ENCODE assay signal across 10 cellular contexts in genomic region chr2:94857367-94858162, GRCh38. TPM values are rescaled to one million over a fixed set of nuclear protein-coding genes. Genes with fewer than 3 reads are reported as not detected.
DNase-seq lines count a peak whose midpoint lies in the region; ATAC-seq and TF ChIP-seq lines count a peak whose summit lies in the region.
"Not testable (repeated sequence)": the region's sequence is repeated elsewhere in the genome, so short reads cannot be mapped to it uniquely, and the experiment has no call there.
"Had no signal": no experiment of that assay in that cellular context is flagged by ENCODE, and none has a peak within 500 bp of the region (broad histone marks: within the 10 kb centered on the region; RNA-seq: fewer than 3 reads in every experiment).

No MANE protein-coding gene starts in this region.

- not testable (repeated sequence) for H3K4me2 ChIP-seq in osteoblast (ENCODE audit: insufficient read depth, low read length)

- H3K36me3 Mint-ChIP-seq in activated T-helper 1 cell treated with anti-CD3 and anti-CD28 coated beads, Interleukin-12 subunit alpha, Interleukin-12 subunit beta, Interleukin-2, Interleukin-4 antibody, amounts not matched to agents 30 ng/mL and 10 ng/mL and 1 ng/mL, durations not matched to agents 14 hours and 24 hours and 36 hours (ENCODE audit: low read depth); endothelial cell (ENCODE audit: low read depth, unreplicated experiment); type B pancreatic cell: not testable (repeated sequence)

- ATAC-seq in RWPE2 (ENCODE audit: low read depth) = not testable (repeated sequence)

- H3K27ac ChIP-seq in RWPE2 (ENCODE audit: poor library complexity, severe bottlenecking); osteoblast (ENCODE audit: low read depth, low read length): not testable (repeated sequence)

- TF ChIP-seq CTCF in RWPE2 (IDR thresholded peaks at IDR 0.05; ENCODE audit: poor library complexity, severe bottlenecking) = peak; percentile 11
- TF ChIP-seq CTCF in endothelial cell (IDR thresholded peaks at IDR 0.05; ENCODE audit: unreplicated experiment); osteoblast (IDR thresholded peaks at IDR 0.05; ENCODE audit: extremely low read depth, low read depth, low read length); type B pancreatic cell (conservative IDR thresholded peaks at IDR 0.05): not testable (repeated sequence)

- peaks cover 35% of the 10 kb centered on the region for H3K27me3 Mint-ChIP-seq in activated T-helper 1 cell treated with anti-CD3 and anti-CD28 coated beads, Interleukin-12 subunit alpha, Interleukin-12 subunit beta, Interleukin-2, Interleukin-4 antibody, amounts not matched to agents 30 ng/mL and 10 ng/mL and 1 ng/mL, durations not matched to agents 14 hours and 24 hours and 36 hours (ENCODE audit: insufficient read depth)
- peaks cover 18% of the 10 kb centered on the region for H3K27me3 Mint-ChIP-seq in endothelial cell (ENCODE audit: unreplicated experiment)
- H3K27me3 Mint-ChIP-seq in type B pancreatic cell = peaks cover 41% of the 10 kb centered on the region

- H3K27me3 ChIP-seq in RWPE2 (ENCODE audit: insufficient read depth, poor library complexity, severe bottlenecking) (peaks cover 68% of the 10 kb centered on the region), osteoblast (ENCODE audit: insufficient read depth, low read length) (peaks cover 20% of the 10 kb centered on the region)

- H3K9me3 Mint-ChIP-seq in activated T-helper 1 cell treated with anti-CD3 and anti-CD28 coated beads, Interleukin-12 subunit alpha, Interleukin-12 subunit beta, Interleukin-2, Interleukin-4 antibody, amounts not matched to agents 30 ng/mL and 10 ng/mL and 1 ng/mL, durations not matched to agents 14 hours and 24 hours and 36 hours; endothelial cell (ENCODE audit: unreplicated experiment); type B pancreatic cell: not testable (repeated sequence)

- H3K36me3 ChIP-seq in RWPE2 (ENCODE audit: low read depth); osteoblast (ENCODE audit: insufficient read depth, low read length): not testable (repeated sequence)

- not testable (repeated sequence) for H3K4me1 Mint-ChIP-seq in activated T-helper 1 cell treated with anti-CD3 and anti-CD28 coated beads, Interleukin-12 subunit alpha, Interleukin-12 subunit beta, Interleukin-2, Interleukin-4 antibody, amounts not matched to agents 30 ng/mL and 10 ng/mL and 1 ng/mL, durations not matched to agents 14 hours and 24 hours and 36 hours (ENCODE audit: low read depth); endothelial cell (ENCODE audit: unreplicated experiment); type B pancreatic cell (ENCODE audit: unreplicated experiment)

- intact Hi-C loops in activated T-helper 1 cell treated with anti-CD3 and anti-CD28 coated beads, Interleukin-12 subunit alpha, Interleukin-12 subunit beta, Interleukin-2, Interleukin-4 antibody, amounts not matched to agents 30 ng/mL and 10 ng/mL and 1 ng/mL, durations not matched to agents 14 hours and 24 hours and 36 hours (cut with micrococcal nuclease) = not testable (repeated sequence)

- peak overlapping the region; percentile 63 for H3K4me3 Mint-ChIP-seq in activated T-helper 1 cell treated with anti-CD3 and anti-CD28 coated beads, Interleukin-12 subunit alpha, Interleukin-12 subunit beta, Interleukin-2, Interleukin-4 antibody, amounts not matched to agents 30 ng/mL and 10 ng/mL and 1 ng/mL, durations not matched to agents 14 hours and 24 hours and 36 hours
- H3K4me3 Mint-ChIP-seq in endothelial cell (ENCODE audit: unreplicated experiment) (peak overlapping the region; percentile 65), type B pancreatic cell (peak overlapping the region; percentile 83)

- H3K9me3 ChIP-seq in RWPE2 (ENCODE audit: severe bottlenecking); osteoblast (ENCODE audit: low read depth, low read length): not testable (repeated sequence)

- H3K4me3 ChIP-seq in RWPE2 (ENCODE audit: severe bottlenecking); osteoblast (ENCODE audit: insufficient read depth, low read length): not testable (repeated sequence)

- not testable (repeated sequence) for H3K79me2 ChIP-seq in osteoblast (ENCODE audit: insufficient read depth, low read length)

- not testable (repeated sequence) for H4K20me1 ChIP-seq in osteoblast (ENCODE audit: insufficient read depth, low read length)

- not testable (repeated sequence) for H2AFZ ChIP-seq in osteoblast (ENCODE audit: low read length)

- H3K27ac Mint-ChIP-seq in activated T-helper 1 cell treated with anti-CD3 and anti-CD28 coated beads, Interleukin-12 subunit alpha, Interleukin-12 subunit beta, Interleukin-2, Interleukin-4 antibody, amounts not matched to agents 30 ng/mL and 10 ng/mL and 1 ng/mL, durations not matched to agents 14 hours and 24 hours and 36 hours; endothelial cell (ENCODE audit: unreplicated experiment); type B pancreatic cell: not testable (repeated sequence)

- not testable (repeated sequence) for H3K4me1 ChIP-seq in RWPE2 (ENCODE audit: insufficient read depth, poor library complexity, severe bottlenecking); osteoblast (ENCODE audit: insufficient read depth, low read length)

- peak; percentile 59 for DNase-seq in DMS53 treated with DMSO at 0.1 percent for 48 hours (lab: John Stamatoyannopoulos, UW; ENCODE audit: unreplicated experiment)
- peak; percentile 60 for DNase-seq in NCI-H1105 treated with DMSO at 0.1 percent for 48 hours (lab: John Stamatoyannopoulos, UW)
- peak; percentile 38 for DNase-seq in RWPE2 (ENCODE audit: low spot score)
- not testable (repeated sequence) for DNase-seq in activated T-helper 1 cell treated with anti-CD3 and anti-CD28 coated beads, Interleukin-12 subunit alpha, Interleukin-12 subunit beta, Interleukin-2, Interleukin-4 antibody, amounts not matched to agents 30 ng/mL and 10 ng/mL and 1 ng/mL, durations not matched to agents 14 hours and 24 hours and 36 hours (ENCODE audit: low spot score); endothelial cell (ENCODE audit: low spot score)
- DNase-seq in islet precursor cell = peak; percentile 41
- DNase-seq in osteoblast (ENCODE audit: insufficient read length, low spot score, missing footprints) = peak; percentile 3
- DNase-seq in type B pancreatic cell (ENCODE audit: extremely low spot score, unreplicated experiment) = peak; percentile 65

RNA-seq across cellular contexts. Expression of gene TEKT4, which starts 13.7 kb away (rescaled TPM):
- 0.27 and 0.29 TPM in 2 replicates for total RNA-seq in activated T-helper 1 cell treated with anti-CD3 and anti-CD28 coated beads, Interleukin-12 subunit alpha, Interleukin-12 subunit beta, Interleukin-2, Interleukin-4 antibody, amounts not matched to agents 30 ng/mL and 10 ng/mL and 1 ng/mL, durations not matched to agents 14 hours and 24 hours and 36 hours
- total RNA-seq in endothelial cell (ENCODE audit: unreplicated experiment) (not detected), osteoblast (not detected in 2 replicates), type B pancreatic cell (ENCODE audit: low replicate concordance) (0.34 TPM in 1 of 2 replicates, not detected in the other)
- total RNA-seq: left colon; natural killer cell treated with Interleukin-12 subunit alpha and Interleukin-12 subunit beta and Interleukin-15 and Interleukin-18, amount 100 ng/mL, for 72 hours had no signal
